Comparison of ENCODE assay signal across 20 cellular contexts in genomic region chr6:167013067-167013466, GRCh38.
"Had no signal": no experiment of that assay in that cellular context is flagged by ENCODE, and none has a peak within 500 bp of the region (broad histone marks: within the 10 kb centered on the region; RNA-seq: fewer than 3 reads in every experiment).

No MANE protein-coding gene starts in this region.

- H3K27me3 ChIP-seq: gastroesophageal sphincter, right lobe of liver, stomach, suprapubic skin, tibial nerve had no signal

- H3K4me3 Mint-ChIP-seq: activated naive CD8-positive, alpha-beta T cell treated with anti-CD3 and anti-CD28 coated beads, Interleukin-2, amount 10 ng/mL, durations not matched to agents 7 days and 5 days; stimulated activated memory B cell treated with anti-CD40 and anti-IgM and Interleukin-4, amounts not matched to agents 10 μg/mL and 1 μg/mL and 100 μg/mL, for 72 hours had no signal

- ATAC-seq: gastroesophageal sphincter; right lobe of liver; stimulated activated memory B cell treated with anti-CD40 and anti-IgM and Interleukin-4, amounts not matched to agents 10 μg/mL and 1 μg/mL and 100 μg/mL, for 72 hours had no signal

- H3K27ac ChIP-seq: epithelial cell of prostate, gastroesophageal sphincter, right lobe of liver, skin epidermis, stomach, suprapubic skin, tibial nerve had no signal

- H3K9me3 Mint-ChIP-seq: activated naive CD8-positive, alpha-beta T cell treated with anti-CD3 and anti-CD28 coated beads, Interleukin-2, amount 10 ng/mL, durations not matched to agents 7 days and 5 days; stimulated activated memory B cell treated with anti-CD40 and anti-IgM and Interleukin-4, amounts not matched to agents 10 μg/mL and 1 μg/mL and 100 μg/mL, for 72 hours had no signal

- H3K27me3 Mint-ChIP-seq: activated naive CD8-positive, alpha-beta T cell treated with anti-CD3 and anti-CD28 coated beads, Interleukin-2, amount 10 ng/mL, durations not matched to agents 7 days and 5 days; stimulated activated memory B cell treated with anti-CD40 and anti-IgM and Interleukin-4, amounts not matched to agents 10 μg/mL and 1 μg/mL and 100 μg/mL, for 72 hours had no signal

- H3K27ac Mint-ChIP-seq: activated naive CD8-positive, alpha-beta T cell treated with anti-CD3 and anti-CD28 coated beads, Interleukin-2, amount 10 ng/mL, durations not matched to agents 7 days and 5 days; stimulated activated memory B cell treated with anti-CD40 and anti-IgM and Interleukin-4, amounts not matched to agents 10 μg/mL and 1 μg/mL and 100 μg/mL, for 72 hours had no signal

- H3K4me1 ChIP-seq: gastroesophageal sphincter, right lobe of liver, stomach, suprapubic skin, tibial nerve had no signal

- H3K9me3 ChIP-seq: gastroesophageal sphincter, right lobe of liver, stomach, suprapubic skin, tibial nerve had no signal

- H3K4me1 Mint-ChIP-seq: activated naive CD8-positive, alpha-beta T cell treated with anti-CD3 and anti-CD28 coated beads, Interleukin-2, amount 10 ng/mL, durations not matched to agents 7 days and 5 days had no signal

- DNase-seq: activated CD4-positive, alpha-beta T cell treated with anti-CD3 and anti-CD28 coated beads for 1 hour; activated CD8-positive, alpha-beta memory T cell treated with anti-CD3 and anti-CD28 coated beads, Interleukin-2, amount 50 U/mL, for 48 hours; activated naive CD4-positive, alpha-beta T cell treated with Interleukin-2 at 50 U/mL for 16 hours; activated naive CD8-positive, alpha-beta T cell treated with anti-CD3 and anti-CD28 coated beads, Interleukin-2, amount 10 ng/mL, durations not matched to agents 7 days and 5 days; activated T-cell treated with anti-CD3 and anti-CD28 coated beads, Interleukin-2, amount 50 U/mL, for 48 hours; amniotic stem cell; cortex of kidney; hypothalamus; mesenchymal stem cell; occipital lobe; posterior cingulate gyrus; right lobe of liver; stimulated activated CD4-positive, alpha-beta T cell treated with anti-CD3 and anti-CD28 coated beads, Interleukin-1b, Interleukin-23, amount 100 ng/mL, for 48 hours; stomach had no signal

- H3K4me3 ChIP-seq: gastroesophageal sphincter, right lobe of liver, skin epidermis, stomach, suprapubic skin, tibial nerve had no signal
